ENCODE assay signal across 2 cellular contexts in the genomic region with DNA sequence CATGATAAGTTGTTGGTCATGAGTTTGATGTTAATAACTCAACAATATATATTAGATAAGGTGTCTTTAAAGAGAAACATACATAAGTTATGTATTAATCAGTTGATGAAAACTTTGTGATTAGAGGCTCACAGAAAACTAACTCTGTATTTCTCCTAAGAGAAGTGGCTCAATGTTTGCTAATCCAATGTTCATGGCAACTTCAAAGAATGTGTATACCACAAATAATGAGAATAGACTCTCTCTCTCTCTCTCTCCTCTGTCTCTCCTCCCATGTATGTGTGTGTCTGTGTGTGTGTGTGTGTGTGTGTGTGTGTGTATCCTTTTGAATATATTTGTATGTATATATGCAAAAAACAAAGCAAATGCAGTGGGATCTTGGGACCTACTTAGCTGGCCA.
TF ChIP-seq lines count a peak whose summit lies in the region.

No MANE protein-coding gene starts in this region.

TF ChIP-seq in H1, 55 proteins besides CTCF, POLR2A, EP300 and RAD21 (continued from another document):
- TF ChIP-seq, protein P1, sequence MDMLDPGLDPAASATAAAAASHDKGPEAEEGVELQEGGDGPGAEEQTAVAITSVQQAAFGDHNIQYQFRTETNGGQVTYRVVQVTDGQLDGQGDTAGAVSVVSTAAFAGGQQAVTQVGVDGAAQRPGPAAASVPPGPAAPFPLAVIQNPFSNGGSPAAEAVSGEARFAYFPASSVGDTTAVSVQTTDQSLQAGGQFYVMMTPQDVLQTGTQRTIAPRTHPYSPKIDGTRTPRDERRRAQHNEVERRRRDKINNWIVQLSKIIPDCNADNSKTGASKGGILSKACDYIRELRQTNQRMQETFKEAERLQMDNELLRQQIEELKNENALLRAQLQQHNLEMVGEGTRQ (IDR thresholded peaks at IDR 0.05; ENCODE audit: low read length): no peak
- TF ChIP-seq, protein P2, sequence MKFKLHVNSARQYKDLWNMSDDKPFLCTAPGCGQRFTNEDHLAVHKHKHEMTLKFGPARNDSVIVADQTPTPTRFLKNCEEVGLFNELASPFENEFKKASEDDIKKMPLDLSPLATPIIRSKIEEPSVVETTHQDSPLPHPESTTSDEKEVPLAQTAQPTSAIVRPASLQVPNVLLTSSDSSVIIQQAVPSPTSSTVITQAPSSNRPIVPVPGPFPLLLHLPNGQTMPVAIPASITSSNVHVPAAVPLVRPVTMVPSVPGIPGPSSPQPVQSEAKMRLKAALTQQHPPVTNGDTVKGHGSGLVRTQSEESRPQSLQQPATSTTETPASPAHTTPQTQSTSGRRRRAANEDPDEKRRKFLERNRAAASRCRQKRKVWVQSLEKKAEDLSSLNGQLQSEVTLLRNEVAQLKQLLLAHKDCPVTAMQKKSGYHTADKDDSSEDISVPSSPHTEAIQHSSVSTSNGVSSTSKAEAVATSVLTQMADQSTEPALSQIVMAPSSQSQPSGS (IDR thresholded peaks at IDR 0.05; ENCODE audit: low read length): no peak
- no peak for TF ChIP-seq RBBP5 (IDR thresholded peaks at IDR 0.05; ENCODE audit: borderline replicate concordance, low read depth, low read length)
- TF ChIP-seq PHF8 (conservative IDR thresholded peaks at IDR 0.05; ENCODE audit: low read depth, low read length): no peak
- TF ChIP-seq KDM1A (IDR thresholded peaks at IDR 0.05; ENCODE audit: borderline replicate concordance, low read length): no peak
- TF ChIP-seq HDAC6 (IDR thresholded peaks at IDR 0.05; ENCODE audit: low read depth, low read length): no peak

TF ChIP-seq in HepG2, 621 proteins besides CTCF, POLR2A, EP300 and RAD21 (continued from another document):
- TF ChIP-seq, protein P3, sequence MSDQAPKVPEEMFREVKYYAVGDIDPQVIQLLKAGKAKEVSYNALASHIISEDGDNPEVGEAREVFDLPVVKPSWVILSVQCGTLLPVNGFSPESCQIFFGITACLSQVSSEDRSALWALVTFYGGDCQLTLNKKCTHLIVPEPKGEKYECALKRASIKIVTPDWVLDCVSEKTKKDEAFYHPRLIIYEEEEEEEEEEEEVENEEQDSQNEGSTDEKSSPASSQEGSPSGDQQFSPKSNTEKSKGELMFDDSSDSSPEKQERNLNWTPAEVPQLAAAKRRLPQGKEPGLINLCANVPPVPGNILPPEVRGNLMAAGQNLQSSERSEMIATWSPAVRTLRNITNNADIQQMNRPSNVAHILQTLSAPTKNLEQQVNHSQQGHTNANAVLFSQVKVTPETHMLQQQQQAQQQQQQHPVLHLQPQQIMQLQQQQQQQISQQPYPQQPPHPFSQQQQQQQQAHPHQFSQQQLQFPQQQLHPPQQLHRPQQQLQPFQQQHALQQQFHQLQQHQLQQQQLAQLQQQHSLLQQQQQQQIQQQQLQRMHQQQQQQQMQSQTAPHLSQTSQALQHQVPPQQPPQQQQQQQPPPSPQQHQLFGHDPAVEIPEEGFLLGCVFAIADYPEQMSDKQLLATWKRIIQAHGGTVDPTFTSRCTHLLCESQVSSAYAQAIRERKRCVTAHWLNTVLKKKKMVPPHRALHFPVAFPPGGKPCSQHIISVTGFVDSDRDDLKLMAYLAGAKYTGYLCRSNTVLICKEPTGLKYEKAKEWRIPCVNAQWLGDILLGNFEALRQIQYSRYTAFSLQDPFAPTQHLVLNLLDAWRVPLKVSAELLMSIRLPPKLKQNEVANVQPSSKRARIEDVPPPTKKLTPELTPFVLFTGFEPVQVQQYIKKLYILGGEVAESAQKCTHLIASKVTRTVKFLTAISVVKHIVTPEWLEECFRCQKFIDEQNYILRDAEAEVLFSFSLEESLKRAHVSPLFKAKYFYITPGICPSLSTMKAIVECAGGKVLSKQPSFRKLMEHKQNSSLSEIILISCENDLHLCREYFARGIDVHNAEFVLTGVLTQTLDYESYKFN (CRISPR knock-in tag; conservative IDR thresholded peaks at IDR 0.05): 0 out of 2 replicates have a peak, but pooled peaks have one; percentile 20
